Comparison of ENCODE assay signal across 17 cellular contexts in the genomic region with DNA sequence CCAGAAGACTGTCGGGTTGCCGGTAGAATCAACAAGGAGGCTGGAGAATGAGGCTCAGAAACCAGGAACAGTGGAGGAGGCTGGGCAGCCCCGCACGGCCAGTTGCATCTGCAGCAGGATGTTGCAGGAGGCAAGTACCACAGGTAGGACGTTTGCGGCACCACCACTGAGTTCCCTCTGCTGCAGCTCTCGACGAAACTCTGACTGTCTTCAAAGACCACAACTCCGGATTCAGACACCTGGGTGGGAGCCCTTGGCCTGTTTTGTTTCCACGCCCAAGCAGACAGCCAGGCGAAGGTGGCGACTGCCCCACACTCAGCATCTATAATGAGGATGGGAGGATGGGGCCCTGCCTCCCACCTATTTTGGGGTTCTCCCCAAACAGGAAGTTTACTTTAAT.
DNase-seq lines count a peak whose midpoint lies in the region; ATAC-seq, FAIRE-seq and TF ChIP-seq lines count a peak whose summit lies in the region.
"Had no signal": no experiment of that assay in that cellular context is flagged by ENCODE, and none has a peak within 500 bp of the region (broad histone marks: within the 10 kb centered on the region; RNA-seq: fewer than 3 reads in every experiment).

No MANE protein-coding gene starts in this region.

- TF ChIP-seq CTCF in GM12865 (IDR thresholded peaks at IDR 0.05; ENCODE audit: insufficient read depth, low read depth, low read length, missing control alignments) (no peak), GM12878 (IDR thresholded peaks at IDR 0.05 in 2 of 3, conservative IDR thresholded peaks at IDR 0.05 in 1 of 3; ENCODE audit: control insufficient read depth in 2 of 3, extremely low read depth in 1 of 3, insufficient read depth in 1 of 3, low read depth in 3 of 3, low read length in 3 of 3) (no peak)

- peak; percentile 38 for ATAC-seq in HG02763 (IDR thresholded peaks at IDR 0.05; ENCODE audit: unreplicated experiment)
- ATAC-seq in GM12878: peak; percentile 45
- peak; percentile 57 for ATAC-seq in stimulated activated memory B cell treated with anti-CD40 and anti-IgM and Interleukin-4, amounts not matched to agents 10 μg/mL and 1 μg/mL and 100 μg/mL, for 72 hours
- no peak for ATAC-seq in GM18511 (IDR thresholded peaks at IDR 0.05; ENCODE audit: unreplicated experiment)
- ATAC-seq in GM18907 (IDR thresholded peaks at IDR 0.05; ENCODE audit: unreplicated experiment): no peak
- ATAC-seq: K562, Panc1 had no signal

- TF ChIP-seq EP300 in GM12878 (IDR thresholded peaks at IDR 0.05; ENCODE audit: borderline replicate concordance in 1 of 2, control insufficient read depth in 1 of 2, low read depth in 2 of 2, low read length in 2 of 2): no peak

- H3K4me2 ChIP-seq in GM12878 (ENCODE audit: control insufficient read depth, insufficient read depth): no peak overlapping the region

- DNase-seq in GM12865 (ENCODE audit: low read depth): peak; percentile 73
- DNase-seq in GM12878 (ENCODE audit: low read depth, low spot score): no peak
- DNase-seq in dedifferentiated amniotic fluid mesenchymal stem cell (ENCODE audit: extremely low spot score): no peak
- DNase-seq: Caco-2; CD4-positive, CD25-positive, alpha-beta regulatory T cell; MV-4-11; NCI-H1417 treated with DMSO at 0.1 percent for 48 hours; NCI-H2029 treated with DMSO at 0.1 percent for 48 hours; NCI-H2171 treated with DMSO at 0.1 percent for 48 hours had no signal

- no peaks in the 10 kb centered on the region for H3K9me3 ChIP-seq in GM12878 (replicated peaks; ENCODE audit: control insufficient read depth, insufficient read depth, low read length)
- H3K9me3 ChIP-seq: Caco-2 had no signal

- POLR2A ChIA-PET in GM12878 (lab: Charles Lee): no interaction called here

- H3K4me1 ChIP-seq in GM12878 (ENCODE audit: control insufficient read depth, insufficient read depth, low read length): no peaks in the 10 kb centered on the region; the same call in 1 of the 2 replicates

- intact Hi-C loops in GM12878 (cut with micrococcal nuclease; ENCODE audit: unreplicated experiment): loop anchor here (5.0 kb wide), 1 partner anchor 282 kb away; no protein-coding TSS in a partner anchor

- no peak overlapping the region for H2AFZ ChIP-seq in GM12878 (ENCODE audit: control insufficient read depth, low read depth, low read length)

- SMC1A ChIA-PET in GM12878 (lab: Charles Lee; ENCODE audit: uncharacterized antibody, unreplicated experiment): interaction anchor here (1.3 to 4.0 kb wide), 6 partner anchors 15 to 284 kb away, joined by 3 to 41 read pairs (median 10); a partner anchor contains a TSS

- in situ Hi-C loops in GM12878 (cut with MboI): no loop called here

- H4K20me1 ChIP-seq in GM12878 (ENCODE audit: control insufficient read depth, insufficient read depth): no peaks in the 10 kb centered on the region

- CTCF ChIA-PET in GM12878 (lab: Yijun Ruan, JAX): interaction anchor here (0.6 to 3.8 kb wide), 9 partner anchors 14 to 284 kb away, joined by 3 to 32 read pairs (median 5); no protein-coding TSS in a partner anchor

- H3K4me3 ChIP-seq in GM12865 (ENCODE audit: low read depth, low read length): no peak overlapping the region
- no peak overlapping the region for H3K4me3 ChIP-seq in GM12878
- H3K4me3 ChIP-seq: K562 had no signal

- H3K9ac ChIP-seq in GM12878 (ENCODE audit: control insufficient read depth, insufficient read depth, low read length): no peak overlapping the region

- H3K4me1 Mint-ChIP-seq in stimulated activated memory B cell treated with anti-CD40 and anti-IgM and Interleukin-4, amounts not matched to agents 10 μg/mL and 1 μg/mL and 100 μg/mL, for 72 hours: peaks cover 62% of the 10 kb centered on the region

- peaks cover 0 to 2% of the 10 kb centered on the region in 2 experiments; a peak in 2 of 4 replicates for H3K36me3 ChIP-seq in GM12878 (ENCODE audit: control insufficient read depth in 2 of 2, insufficient read depth in 2 of 2, low read length in 1 of 2)

- H3K27me3 ChIP-seq in GM12878 (replicated peaks in 1 of 2; ENCODE audit: control insufficient read depth in 2 of 2, insufficient read depth in 2 of 2, low read length in 1 of 2): no peaks in the 10 kb centered on the region; a peak in 1 of 4 replicates

- 3% methylated on average over 12 of the region's 12 CpGs for WGBS in GM12878 (ENCODE audit: insufficient coverage, insufficient replicate concordance, low lambda C conversion rate, missing lambda C conversion rate)

- TF ChIP-seq RAD21 in GM12878 (IDR thresholded peaks at IDR 0.05; ENCODE audit: insufficient read depth, low read depth, low read length): no peak

- no TSS peak for BruUV-seq in GM12878 (replicated peaks; lab: Mats Ljungman, UMichigan)

- H3K79me2 ChIP-seq in GM12878 (ENCODE audit: control insufficient read depth, insufficient read depth, low read length): no peaks in the 10 kb centered on the region

- FAIRE-seq in GM12878 (lab: Jason Lieb, UNC): no peak
- FAIRE-seq: GM18507, H54, K562 had no signal

- TF ChIP-seq POLR2A in GM12878 (IDR thresholded peaks at IDR 0.05; ENCODE audit: low read depth, low read length): no peak

- no peaks in the 10 kb centered on the region for H3K27me3 Mint-ChIP-seq in stimulated activated memory B cell treated with anti-CD40 and anti-IgM and Interleukin-4, amounts not matched to agents 10 μg/mL and 1 μg/mL and 100 μg/mL, for 72 hours

- H3K4me3 Mint-ChIP-seq in stimulated activated memory B cell treated with anti-CD40 and anti-IgM and Interleukin-4, amounts not matched to agents 10 μg/mL and 1 μg/mL and 100 μg/mL, for 72 hours: peak overlapping the region; percentile 34
- H3K4me3 Mint-ChIP-seq: CD4-positive, CD25-positive, alpha-beta regulatory T cell had no signal

- RAD21 ChIA-PET in GM12878 (lab: Charles Lee; ENCODE audit: unreplicated experiment): interaction anchor here (3.9 to 7.3 kb wide), 2 partner anchors 28 to 137 kb away, joined by 35 to 56 read pairs; no protein-coding TSS in a partner anchor

- no peaks in the 10 kb centered on the region for H3K9me3 Mint-ChIP-seq in stimulated activated memory B cell treated with anti-CD40 and anti-IgM and Interleukin-4, amounts not matched to agents 10 μg/mL and 1 μg/mL and 100 μg/mL, for 72 hours
- H3K9me3 Mint-ChIP-seq: CD4-positive, CD25-positive, alpha-beta regulatory T cell had no signal

- no peak overlapping the region for H3K27ac ChIP-seq in GM12878 (ENCODE audit: control insufficient read depth, insufficient read depth)

- H3K36me3 Mint-ChIP-seq in stimulated activated memory B cell treated with anti-CD40 and anti-IgM and Interleukin-4, amounts not matched to agents 10 μg/mL and 1 μg/mL and 100 μg/mL, for 72 hours: peaks cover 30% of the 10 kb centered on the region
- H3K36me3 Mint-ChIP-seq: CD4-positive, CD25-positive, alpha-beta regulatory T cell had no signal

- peak overlapping the region; percentile 71 for H3K27ac Mint-ChIP-seq in stimulated activated memory B cell treated with anti-CD40 and anti-IgM and Interleukin-4, amounts not matched to agents 10 μg/mL and 1 μg/mL and 100 μg/mL, for 72 hours
- H3K27ac Mint-ChIP-seq: CD4-positive, CD25-positive, alpha-beta regulatory T cell had no signal

TF ChIP-seq in GM12878, 131 proteins besides CTCF, POLR2A, EP300 and RAD21 (continues in another document):
- TF ChIP-seq SMARCA5 (IDR thresholded peaks at IDR 0.05): no peak
- no peak for TF ChIP-seq NR2C1 (IDR thresholded peaks at IDR 0.05)
- TF ChIP-seq GABPA (IDR thresholded peaks at IDR 0.05; ENCODE audit: low read depth): no peak
- no peak for TF ChIP-seq EED (IDR thresholded peaks at IDR 0.05; ENCODE audit: low read depth)
- TF ChIP-seq, protein P1, sequence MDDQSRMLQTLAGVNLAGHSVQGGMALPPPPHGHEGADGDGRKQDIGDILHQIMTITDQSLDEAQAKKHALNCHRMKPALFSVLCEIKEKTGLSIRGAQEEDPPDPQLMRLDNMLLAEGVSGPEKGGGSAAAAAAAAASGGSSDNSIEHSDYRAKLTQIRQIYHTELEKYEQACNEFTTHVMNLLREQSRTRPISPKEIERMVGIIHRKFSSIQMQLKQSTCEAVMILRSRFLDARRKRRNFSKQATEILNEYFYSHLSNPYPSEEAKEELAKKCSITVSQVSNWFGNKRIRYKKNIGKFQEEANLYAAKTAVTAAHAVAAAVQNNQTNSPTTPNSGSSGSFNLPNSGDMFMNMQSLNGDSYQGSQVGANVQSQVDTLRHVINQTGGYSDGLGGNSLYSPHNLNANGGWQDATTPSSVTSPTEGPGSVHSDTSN (IDR thresholded peaks at IDR 0.05; ENCODE audit: insufficient replicate concordance, low read depth, low read length): no peak
- TF ChIP-seq SPI1 (IDR thresholded peaks at IDR 0.05; ENCODE audit: borderline replicate concordance, insufficient read depth, low read depth, low read length): no peak
- TF ChIP-seq, protein P2, sequence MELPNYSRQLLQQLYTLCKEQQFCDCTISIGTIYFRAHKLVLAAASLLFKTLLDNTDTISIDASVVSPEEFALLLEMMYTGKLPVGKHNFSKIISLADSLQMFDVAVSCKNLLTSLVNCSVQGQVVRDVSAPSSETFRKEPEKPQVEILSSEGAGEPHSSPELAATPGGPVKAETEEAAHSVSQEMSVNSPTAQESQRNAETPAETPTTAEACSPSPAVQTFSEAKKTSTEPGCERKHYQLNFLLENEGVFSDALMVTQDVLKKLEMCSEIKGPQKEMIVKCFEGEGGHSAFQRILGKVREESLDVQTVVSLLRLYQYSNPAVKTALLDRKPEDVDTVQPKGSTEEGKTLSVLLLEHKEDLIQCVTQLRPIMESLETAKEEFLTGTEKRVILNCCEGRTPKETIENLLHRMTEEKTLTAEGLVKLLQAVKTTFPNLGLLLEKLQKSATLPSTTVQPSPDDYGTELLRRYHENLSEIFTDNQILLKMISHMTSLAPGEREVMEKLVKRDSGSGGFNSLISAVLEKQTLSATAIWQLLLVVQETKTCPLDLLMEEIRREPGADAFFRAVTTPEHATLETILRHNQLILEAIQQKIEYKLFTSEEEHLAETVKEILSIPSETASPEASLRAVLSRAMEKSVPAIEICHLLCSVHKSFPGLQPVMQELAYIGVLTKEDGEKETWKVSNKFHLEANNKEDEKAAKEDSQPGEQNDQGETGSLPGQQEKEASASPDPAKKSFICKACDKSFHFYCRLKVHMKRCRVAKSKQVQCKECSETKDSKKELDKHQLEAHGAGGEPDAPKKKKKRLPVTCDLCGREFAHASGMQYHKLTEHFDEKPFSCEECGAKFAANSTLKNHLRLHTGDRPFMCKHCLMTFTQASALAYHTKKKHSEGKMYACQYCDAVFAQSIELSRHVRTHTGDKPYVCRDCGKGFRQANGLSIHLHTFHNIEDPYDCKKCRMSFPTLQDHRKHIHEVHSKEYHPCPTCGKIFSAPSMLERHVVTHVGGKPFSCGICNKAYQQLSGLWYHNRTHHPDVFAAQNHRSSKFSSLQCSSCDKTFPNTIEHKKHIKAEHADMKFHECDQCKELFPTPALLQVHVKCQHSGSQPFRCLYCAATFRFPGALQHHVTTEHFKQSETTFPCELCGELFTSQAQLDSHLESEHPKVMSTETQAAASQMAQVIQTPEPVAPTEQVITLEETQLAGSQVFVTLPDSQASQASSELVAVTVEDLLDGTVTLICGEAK (IDR thresholded peaks at IDR 0.05; ENCODE audit: borderline replicate concordance): no peak
- no peak for TF ChIP-seq POU2F2 (IDR thresholded peaks at IDR 0.05; ENCODE audit: borderline replicate concordance, low read depth, low read length)

Comparison
In these comparisons a context has a peak if more than half of its experiments do, and no peak if none do; other contexts are left out.
1. ATAC-seq: peak in HG02763 (single experiment), GM12878 (single experiment) and stimulated activated memory B cell treated with anti-CD40 and anti-IgM and Interleukin-4, amounts not matched to agents 10 μg/mL and 1 μg/mL and 100 μg/mL, for 72 hours (single experiment); none in GM18511 (single experiment) and GM18907 (single experiment).